In genomic region chr5:151082274-151082902, GRCh38 we compare ENCODE assay signal across 8 cellular contexts. TPM values are rescaled to one million over a fixed set of nuclear protein-coding genes. Genes with fewer than 3 reads are reported as not detected.
DNase-seq lines count a peak whose midpoint lies in the region; ATAC-seq and TF ChIP-seq lines count a peak whose summit lies in the region.

No MANE protein-coding gene starts in this region.

- no peaks in the 10 kb centered on the region for H3K9me3 ChIP-seq in SJSA1 (replicated peaks)

- peak overlapping the region; percentile 92 for H3K4me3 Mint-ChIP-seq in stimulated activated naive CD8-positive, alpha-beta T cell treated with anti-CD3 and anti-CD28 coated beads, Interleukin-15, Interleukin-2, amounts not matched to agents 100 ng/mL and 50 ng/mL, for 24 hours
- H3K4me3 Mint-ChIP-seq in stimulated activated memory B cell treated with anti-CD40 and anti-IgM and Interleukin-4, amounts not matched to agents 10 μg/mL and 1 μg/mL and 100 μg/mL, for 72 hours: peak overlapping the region; percentile 85

- peak overlapping the region; percentile 87 for H3K27ac Mint-ChIP-seq in stimulated activated naive CD8-positive, alpha-beta T cell treated with anti-CD3 and anti-CD28 coated beads, Interleukin-15, Interleukin-2, amounts not matched to agents 100 ng/mL and 50 ng/mL, for 24 hours
- H3K27ac Mint-ChIP-seq in stimulated activated memory B cell treated with anti-CD40 and anti-IgM and Interleukin-4, amounts not matched to agents 10 μg/mL and 1 μg/mL and 100 μg/mL, for 72 hours: peak overlapping the region; percentile 81

- H3K4me3 ChIP-seq in SJSA1 (no peak overlapping the region), fibroblast of villous mesenchyme (ENCODE audit: low read depth, low read length) (no peak overlapping the region)

- H3K36me3 Mint-ChIP-seq in stimulated activated naive CD8-positive, alpha-beta T cell treated with anti-CD3 and anti-CD28 coated beads, Interleukin-15, Interleukin-2, amounts not matched to agents 100 ng/mL and 50 ng/mL, for 24 hours (ENCODE audit: low read depth): peaks cover 26% of the 10 kb centered on the region
- H3K36me3 Mint-ChIP-seq in stimulated activated memory B cell treated with anti-CD40 and anti-IgM and Interleukin-4, amounts not matched to agents 10 μg/mL and 1 μg/mL and 100 μg/mL, for 72 hours: peaks cover 67% of the 10 kb centered on the region

- peaks cover 89% of the 10 kb centered on the region for H3K4me1 Mint-ChIP-seq in stimulated activated naive CD8-positive, alpha-beta T cell treated with anti-CD3 and anti-CD28 coated beads, Interleukin-15, Interleukin-2, amounts not matched to agents 100 ng/mL and 50 ng/mL, for 24 hours (ENCODE audit: low read depth)
- H3K4me1 Mint-ChIP-seq in stimulated activated memory B cell treated with anti-CD40 and anti-IgM and Interleukin-4, amounts not matched to agents 10 μg/mL and 1 μg/mL and 100 μg/mL, for 72 hours: peaks cover 81% of the 10 kb centered on the region

- H3K4me1 ChIP-seq in SJSA1 (replicated peaks): peaks cover 84% of the 10 kb centered on the region

- ATAC-seq in stimulated activated naive CD8-positive, alpha-beta T cell treated with anti-CD3 and anti-CD28 coated beads, Interleukin-15, Interleukin-2, amounts not matched to agents 100 U/mL and 50 U/mL, for 24 hours: no peak
- ATAC-seq in stimulated activated memory B cell treated with anti-CD40 and anti-IgM and Interleukin-4, amounts not matched to agents 10 μg/mL and 1 μg/mL and 100 μg/mL, for 72 hours: no peak
- ATAC-seq in GM21447 (IDR thresholded peaks at IDR 0.05; ENCODE audit: unreplicated experiment): no peak

- TF ChIP-seq CTCF in fibroblast of villous mesenchyme (IDR thresholded peaks at IDR 0.05; ENCODE audit: insufficient read depth, low read depth, low read length): peak; percentile 46
- TF ChIP-seq CTCF in GM20000 (IDR thresholded peaks at IDR 0.05; ENCODE audit: extremely low read depth, missing control alignments): no peak

- no peaks in the 10 kb centered on the region for H3K27me3 Mint-ChIP-seq in stimulated activated naive CD8-positive, alpha-beta T cell treated with anti-CD3 and anti-CD28 coated beads, Interleukin-15, Interleukin-2, amounts not matched to agents 100 ng/mL and 50 ng/mL, for 24 hours
- H3K27me3 Mint-ChIP-seq in stimulated activated memory B cell treated with anti-CD40 and anti-IgM and Interleukin-4, amounts not matched to agents 10 μg/mL and 1 μg/mL and 100 μg/mL, for 72 hours: no peaks in the 10 kb centered on the region

- H3K9me3 Mint-ChIP-seq in stimulated activated naive CD8-positive, alpha-beta T cell treated with anti-CD3 and anti-CD28 coated beads, Interleukin-15, Interleukin-2, amounts not matched to agents 100 ng/mL and 50 ng/mL, for 24 hours: no peaks in the 10 kb centered on the region
- H3K9me3 Mint-ChIP-seq in stimulated activated memory B cell treated with anti-CD40 and anti-IgM and Interleukin-4, amounts not matched to agents 10 μg/mL and 1 μg/mL and 100 μg/mL, for 72 hours: no peaks in the 10 kb centered on the region

- peak overlapping the region; percentile 98 for H3K27ac ChIP-seq in SJSA1

- no peaks in the 10 kb centered on the region for H3K27me3 ChIP-seq in SJSA1 (replicated peaks)

- H3K36me3 ChIP-seq in SJSA1: peaks cover 37% of the 10 kb centered on the region

- DNase-seq in stimulated activated naive CD8-positive, alpha-beta T cell treated with anti-CD3 and anti-CD28 coated beads, Interleukin-15, Interleukin-2, amounts not matched to agents 100 U/mL and 50 U/mL, for 24 hours: no peak
- DNase-seq in SJSA1 (ENCODE audit: low read depth in 1 of 2, low spot score in 2 of 2) (peak in 1 of 2 experiments; percentile 72), fibroblast of villous mesenchyme (ENCODE audit: low read depth) (no peak), GM20000 (ENCODE audit: low spot score) (no peak), retina (no peak)

RNA-seq across cellular contexts. Expression of gene TNIP1, which starts 1.6 kb away (rescaled TPM):
- total RNA-seq in SJSA1 (2014; rRNA removed; shearing (Covaris generic)): 263 and 296 TPM in 2 replicates
- 88.3 and 108 TPM in 2 replicates for total RNA-seq in fibroblast of villous mesenchyme
